Comparison of ENCODE assay signal across 9 cellular contexts in genomic region chr9:677461-678097, GRCh38.
DNase-seq lines count a peak whose midpoint lies in the region; ATAC-seq and TF ChIP-seq lines count a peak whose summit lies in the region.
"Had no signal": no experiment of that assay in that cellular context is flagged by ENCODE, and none has a peak within 500 bp of the region (broad histone marks: within the 10 kb centered on the region; RNA-seq: fewer than 3 reads in every experiment).

No MANE protein-coding gene starts in this region.

- H3K4me1 Mint-ChIP-seq in T-helper 2 cell treated with Interferon-gamma antibody and Interleukin-4, amounts not matched to agents 5 μg/mL and 100 μg/mL, for 36 hours (ENCODE audit: low read depth) = peaks cover 22% of the 10 kb centered on the region

- H3K4me3 Mint-ChIP-seq in T-helper 2 cell treated with Interferon-gamma antibody and Interleukin-4, amounts not matched to agents 5 μg/mL and 100 μg/mL, for 36 hours = peak overlapping the region; percentile 78

- ATAC-seq in GM21447 (IDR thresholded peaks at IDR 0.05; ENCODE audit: unreplicated experiment) = no peak

- H3K4me3 ChIP-seq in skin epidermis = peak overlapping the region; percentile 15 to 29 (median 20)

- no peaks in the 10 kb centered on the region for H3K9me3 Mint-ChIP-seq in T-helper 2 cell treated with Interferon-gamma antibody and Interleukin-4, amounts not matched to agents 5 μg/mL and 100 μg/mL, for 36 hours

- in situ Hi-C loops in G401 (cut with HindIII; ENCODE audit: low sequenced_read_pairs) = no loop called here
- in situ Hi-C loops in GM13977 (cut with MboI; ENCODE audit: low pct_unique_long_range_greater_than_20kb, low sequenced_read_pairs, unreplicated experiment) = no loop called here

- peak overlapping the region in 18 of 21 experiments; percentile 0 to 75 (median 52) for H3K27ac ChIP-seq in skin epidermis

- DNase-seq in G401 (ENCODE audit: low spot score) = peak; percentile 67
- DNase-seq in T-helper 2 cell treated with Interferon-gamma antibody and Interleukin-4, amounts not matched to agents 5 μg/mL and 100 μg/mL, for 36 hours (ENCODE audit: low spot score) = no peak
- peak; percentile 63 for DNase-seq in globus pallidus (ENCODE audit: low spot score)
- no peak for DNase-seq in GM13977 (ENCODE audit: low spot score)
- DNase-seq in activated CD4-positive, alpha-beta T cell treated with anti-CD3 and anti-CD28 coated beads for 48 hours = no peak
- no peak for DNase-seq in activated CD4-positive, alpha-beta T cell treated with anti-CD3 and anti-CD28 coated beads, Interleukin-2, amount 50 U/mL, for 4 hours
- DNase-seq: stimulated activated CD4-positive, alpha-beta T cell treated with anti-CD3 and anti-CD28 coated beads, Interleukin-4, amount 100 ng/mL, for 4 hours had no signal

- no peak for TF ChIP-seq CTCF in GM13977 (IDR thresholded peaks at IDR 0.05; ENCODE audit: extremely low read depth, insufficient read depth, missing control alignments)

- no peaks in the 10 kb centered on the region for H3K36me3 Mint-ChIP-seq in T-helper 2 cell treated with Interferon-gamma antibody and Interleukin-4, amounts not matched to agents 5 μg/mL and 100 μg/mL, for 36 hours (ENCODE audit: low read depth)

- peaks cover 7% of the 10 kb centered on the region for H3K27me3 Mint-ChIP-seq in T-helper 2 cell treated with Interferon-gamma antibody and Interleukin-4, amounts not matched to agents 5 μg/mL and 100 μg/mL, for 36 hours (ENCODE audit: low read depth)

- H3K27ac Mint-ChIP-seq in T-helper 2 cell treated with Interferon-gamma antibody and Interleukin-4, amounts not matched to agents 5 μg/mL and 100 μg/mL, for 36 hours = peak overlapping the region; percentile 44

Comparison
In these comparisons a context has a peak if more than half of its experiments do, and no peak if none do; other contexts are left out.
1. DNase-seq: peak in G401 (single experiment) and globus pallidus (single experiment); none in T-helper 2 cell treated with Interferon-gamma antibody and Interleukin-4, amounts not matched to agents 5 μg/mL and 100 μg/mL, for 36 hours (single experiment), GM13977 (single experiment), activated CD4-positive, alpha-beta T cell treated with anti-CD3 and anti-CD28 coated beads for 48 hours (single experiment) and activated CD4-positive, alpha-beta T cell treated with anti-CD3 and anti-CD28 coated beads, Interleukin-2, amount 50 U/mL, for 4 hours (0 of 2).